22 cellular contexts compared by ENCODE assay signal in genomic region chr21:42153046-42153685, GRCh38.
A peak's percentile ranks its signal among the peaks of the same experiment; 100 is the strongest.
DNase-seq lines count a peak whose midpoint lies in the region; ATAC-seq and TF ChIP-seq lines count a peak whose summit lies in the region.
"Had no signal": no experiment of that assay in that cellular context is flagged by ENCODE, and none has a peak within 500 bp of the region (broad histone marks: within the 10 kb centered on the region; RNA-seq: fewer than 3 reads in every experiment).

No MANE protein-coding gene starts in this region.

- intact Hi-C loops in sciatic nerve (cut with DNase I) = loop anchor here (10.0 kb wide), 1 partner anchor 102 kb away; no protein-coding TSS in a partner anchor
- intact Hi-C loops in activated CD4-positive, alpha-beta T cell treated with anti-CD3 and anti-CD28 coated beads for 36 hours (cut with DNase I, micrococcal nuclease) = no loop called here

- no peaks in the 10 kb centered on the region for H3K4me1 Mint-ChIP-seq in endodermal cell
- no peaks in the 10 kb centered on the region for H3K4me1 Mint-ChIP-seq in activated CD4-positive, alpha-beta T cell treated with anti-CD3 and anti-CD28 coated beads for 36 hours
- H3K4me1 Mint-ChIP-seq: B cell had no signal

- H3K4me3 Mint-ChIP-seq in endodermal cell = no peak overlapping the region
- H3K4me3 Mint-ChIP-seq in activated CD4-positive, alpha-beta T cell treated with anti-CD3 and anti-CD28 coated beads for 36 hours = no peak overlapping the region
- H3K4me3 Mint-ChIP-seq: B cell; CD4-positive, CD25-positive, alpha-beta regulatory T cell had no signal

- no peak for ATAC-seq in sciatic nerve
- no peak for ATAC-seq in activated CD4-positive, alpha-beta T cell treated with anti-CD3 and anti-CD28 coated beads for 36 hours

- no peaks in the 10 kb centered on the region for H3K9me3 Mint-ChIP-seq in endodermal cell
- no peaks in the 10 kb centered on the region for H3K9me3 Mint-ChIP-seq in activated CD4-positive, alpha-beta T cell treated with anti-CD3 and anti-CD28 coated beads for 36 hours (ENCODE audit: low read depth)
- H3K9me3 Mint-ChIP-seq: CD4-positive, CD25-positive, alpha-beta regulatory T cell had no signal

- no peak overlapping the region for H3K27ac Mint-ChIP-seq in endodermal cell
- no peak overlapping the region for H3K27ac Mint-ChIP-seq in activated CD4-positive, alpha-beta T cell treated with anti-CD3 and anti-CD28 coated beads for 36 hours
- H3K27ac Mint-ChIP-seq: B cell had no signal

- H3K27me3 Mint-ChIP-seq in endodermal cell (ENCODE audit: insufficient read depth) = no peaks in the 10 kb centered on the region
- H3K27me3 Mint-ChIP-seq in activated CD4-positive, alpha-beta T cell treated with anti-CD3 and anti-CD28 coated beads for 36 hours = no peaks in the 10 kb centered on the region

- H3K9me3 ChIP-seq in KOPT-K1 (ENCODE audit: insufficient read depth, low read length, poor library complexity, severe bottlenecking) (no peaks in the 10 kb centered on the region), endodermal cell (ENCODE audit: control insufficient read depth, low read length) (no peaks in the 10 kb centered on the region)
- H3K9me3 ChIP-seq: HAP-1 had no signal

- H3K4me1 ChIP-seq in endodermal cell (ENCODE audit: control insufficient read depth, insufficient read depth, low read length) = no peaks in the 10 kb centered on the region
- H3K4me1 ChIP-seq: HAP-1 had no signal

- CTCF ChIA-PET in activated CD4-positive, alpha-beta T cell treated with anti-CD3 and anti-CD28 coated beads for 36 hours (lab: Charles Lee) = interaction anchor here (0.6 to 1.9 kb wide), 5 partner anchors 11 to 106 kb away, joined by 3 to 4 read pairs (median 3); no protein-coding TSS in a partner anchor

- H3K27me3 ChIP-seq in endodermal cell (ENCODE audit: control insufficient read depth, insufficient read depth, low read length, poor library complexity, severe bottlenecking) = no peaks in the 10 kb centered on the region

- 91 to 95% methylated on average over 8 to 15 of the region's 15 CpGs for WGBS in endodermal cell (ENCODE audit: insufficient coverage in 1 of 2, insufficient read length in 1 of 2), 2 experiments

- H3K9ac ChIP-seq in endodermal cell (ENCODE audit: extremely low read depth, low read length, poor library complexity, severe bottlenecking) = no peak overlapping the region

- DNase-seq in activated CD8-positive, alpha-beta memory T cell treated with anti-CD3 and anti-CD28 coated beads for 24 hours = peak; percentile 48
- no peak for DNase-seq in activated CD8-positive, alpha-beta memory T cell treated with anti-CD3 and anti-CD28 coated beads, Interleukin-2, amount 50 U/mL, for 4 hours
- DNase-seq in endodermal cell = peak; percentile 12
- DNase-seq in sciatic nerve (ENCODE audit: low spot score) = peak; percentile 48
- no peak for DNase-seq in activated CD4-positive, alpha-beta T cell treated with anti-CD3 and anti-CD28 coated beads for 36 hours
- DNase-seq in hypothalamus (lab: John Stamatoyannopoulos, UW) = no peak
- DNase-seq: CD4-positive, CD25-positive, alpha-beta regulatory T cell; COR-L47; DMS 273 treated with DMSO at 0.1 percent for 48 hours; DND-41; KG1; MV-4-11; NCI-H1417; NCI-H187; NCI-H2107; NCI-H510A; NCI-H774; OCI-M1; RPMI8226 had no signal

- H3K36me3 ChIP-seq in KOPT-K1 (ENCODE audit: insufficient read depth, low read length) (no peaks in the 10 kb centered on the region), endodermal cell (ENCODE audit: control insufficient read depth, insufficient read depth, low read length) (no peaks in the 10 kb centered on the region)
- H3K36me3 ChIP-seq: HAP-1 had no signal

- H3K27ac ChIP-seq in KOPT-K1 (ENCODE audit: low read depth, low read length, poor library complexity, severe bottlenecking) (peak overlapping the region; percentile 48), endodermal cell (ENCODE audit: low read depth, low read length) (no peak overlapping the region)

- no peak for TF ChIP-seq CTCF in endodermal cell (conservative IDR thresholded peaks at IDR 0.05)

- no peak overlapping the region for H3K4me3 ChIP-seq in endodermal cell (ENCODE audit: low read length)
- H3K4me3 ChIP-seq: HAP-1 had no signal

- POLR2A ChIA-PET in activated CD4-positive, alpha-beta T cell treated with anti-CD3 and anti-CD28 coated beads for 36 hours (lab: Charles Lee) = interaction anchor here (0.9 kb wide), 1 partner anchor 103 kb away, joined by 3 read pairs; no protein-coding TSS in a partner anchor

- no peaks in the 10 kb centered on the region for H3K36me3 Mint-ChIP-seq in endodermal cell (ENCODE audit: low read depth)
- H3K36me3 Mint-ChIP-seq in activated CD4-positive, alpha-beta T cell treated with anti-CD3 and anti-CD28 coated beads for 36 hours (ENCODE audit: low read depth) = no peaks in the 10 kb centered on the region
- H3K36me3 Mint-ChIP-seq: CD4-positive, CD25-positive, alpha-beta regulatory T cell had no signal

Comparison
In these comparisons a context has a peak if more than half of its experiments do, and no peak if none do; other contexts are left out.
1. DNase-seq: peak in activated CD8-positive, alpha-beta memory T cell treated with anti-CD3 and anti-CD28 coated beads for 24 hours (single experiment), endodermal cell (single experiment) and sciatic nerve (single experiment); none in activated CD8-positive, alpha-beta memory T cell treated with anti-CD3 and anti-CD28 coated beads, Interleukin-2, amount 50 U/mL, for 4 hours (single experiment), activated CD4-positive, alpha-beta T cell treated with anti-CD3 and anti-CD28 coated beads for 36 hours (single experiment) and hypothalamus (0 of 51).